Comparison of ENCODE assay signal across 2 cellular contexts in genomic region chr6:157226761-157227160, GRCh38.
TF ChIP-seq lines count a peak whose summit lies in the region.

No MANE protein-coding gene starts in this region.

TF ChIP-seq in GM23338, 12 proteins besides CTCF, POLR2A, EP300 and RAD21 (continued from another document):
- TF ChIP-seq ETS1 (IDR thresholded peaks at IDR 0.05) (no peak), POLR2AphosphoS5 (IDR thresholded peaks at IDR 0.05; ENCODE audit: low read depth) (no peak), EZH2phosphoT487 (IDR thresholded peaks at IDR 0.05; ENCODE audit: unreplicated experiment) (no peak), ZNF462 (CRISPR knock-in tag; IDR thresholded peaks at IDR 0.05) (no peak), STAT1 (IDR thresholded peaks at IDR 0.05; ENCODE audit: unreplicated experiment) (no peak), NANOG (IDR thresholded peaks at IDR 0.05; ENCODE audit: borderline replicate concordance) (no peak), REST (IDR thresholded peaks at IDR 0.05; ENCODE audit: unreplicated experiment) (no peak)

TF ChIP-seq in WTC11, 78 proteins besides CTCF, POLR2A, EP300 and RAD21 (continued from another document):
- TF ChIP-seq ATF6 (CRISPR knock-in tag; IDR thresholded peaks at IDR 0.05): no peak
- no peak for TF ChIP-seq ZNF281 (CRISPR knock-in tag; IDR thresholded peaks at IDR 0.05)
- no peak for TF ChIP-seq PREB (CRISPR knock-in tag; IDR thresholded peaks at IDR 0.05; ENCODE audit: borderline replicate concordance)
